ENCODE assay signal across 11 cellular contexts in the genomic region with DNA sequence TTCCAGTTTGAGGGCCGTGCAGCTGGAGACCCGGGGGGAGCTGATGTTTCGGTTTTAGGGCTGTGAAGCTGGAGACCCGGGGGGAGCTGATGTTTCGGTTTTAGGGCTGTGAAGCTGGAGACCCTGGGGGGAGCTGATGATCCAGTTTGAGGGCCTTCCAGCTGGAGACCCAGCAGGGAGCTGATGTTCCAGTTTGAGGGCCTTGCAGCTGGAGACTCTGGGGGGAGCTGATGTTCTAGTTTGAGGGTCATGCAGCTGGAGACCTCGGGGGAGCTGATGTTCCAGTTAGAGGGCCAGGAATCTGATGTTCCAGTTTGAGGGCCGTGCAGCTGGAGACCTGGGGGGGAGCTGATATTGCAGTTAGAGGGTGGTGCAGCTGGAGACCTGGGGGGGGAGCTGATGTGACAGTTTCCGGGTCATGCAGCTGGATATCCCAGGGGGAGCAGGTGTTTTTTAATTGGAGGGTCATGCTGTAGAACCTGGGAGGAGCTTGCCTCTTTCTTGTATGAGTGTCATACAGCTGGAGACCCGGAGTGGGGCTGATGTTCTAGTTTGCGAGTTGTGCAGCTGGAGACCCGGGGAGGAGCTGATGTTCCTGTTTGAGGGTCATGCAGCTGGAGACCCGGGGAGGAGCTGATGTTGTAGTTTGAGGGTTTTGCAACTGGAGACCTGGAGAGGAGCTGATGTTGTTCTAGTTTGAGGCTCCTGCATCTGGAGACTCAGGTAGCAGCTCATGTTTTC.
"Had no signal": no experiment of that assay in that cellular context is flagged by ENCODE, and none has a peak within 500 bp of the region (broad histone marks: within the 10 kb centered on the region; RNA-seq: fewer than 3 reads in every experiment).

No MANE protein-coding gene starts in this region.

- H3K27ac ChIP-seq: ovary, right lobe of liver, thyroid gland, uterus had no signal

- DNase-seq: activated effector memory CD4-positive, alpha-beta T cell treated with Interleukin-2 at 50 U/mL for 16 hours; effector memory CD8-positive, alpha-beta T cell; foreskin melanocyte; stimulated activated CD4-positive, alpha-beta T cell treated with anti-CD3 and anti-CD28 coated beads, Interleukin-1b, Interleukin-23, amount 100 ng/mL, for 48 hours; T-helper 9 cell; thyroid gland had no signal

- H3K36me3 ChIP-seq: ovary, right lobe of liver, thyroid gland, uterus had no signal

- ATAC-seq: activated CD4-positive, CD25-positive, alpha-beta regulatory T cell treated with anti-CD3 and anti-CD28 coated beads, Interleukin-2, amount 50 U/mL, for 24 hours; effector memory CD8-positive, alpha-beta T cell had no signal

- H3K27me3 ChIP-seq: ovary, right lobe of liver, thyroid gland, uterus had no signal

- H3K4me3 ChIP-seq: lung, ovary, right lobe of liver, thyroid gland, uterus had no signal

- H3K9me3 ChIP-seq: ovary, right lobe of liver, thyroid gland, uterus had no signal

- H3K4me1 ChIP-seq: right lobe of liver, thyroid gland, uterus had no signal
